In the genomic region with DNA sequence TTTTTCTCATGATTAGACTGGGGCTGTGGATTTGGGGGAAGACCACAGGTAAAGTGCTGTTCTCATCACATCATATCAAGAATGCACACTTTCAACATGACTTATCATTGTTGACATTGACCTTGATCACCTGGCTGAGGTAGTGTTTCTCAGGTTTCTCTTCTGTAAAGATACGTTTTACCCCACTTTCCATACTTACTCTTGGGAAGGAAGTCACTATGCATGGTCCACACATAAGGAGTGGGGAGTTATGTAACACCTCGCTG, we compare ENCODE assay signal across 23 cellular contexts. TPM values are rescaled to one million over a fixed set of nuclear protein-coding genes. Genes with fewer than 3 reads are reported as not detected.
A peak's percentile ranks its signal among the peaks of the same experiment; 100 is the strongest.
DNase-seq lines count a peak whose midpoint lies in the region; ATAC-seq, FAIRE-seq and TF ChIP-seq lines count a peak whose summit lies in the region.
"Had no signal": no experiment of that assay in that cellular context is flagged by ENCODE, and none has a peak within 500 bp of the region (broad histone marks: within the 10 kb centered on the region; RNA-seq: fewer than 3 reads in every experiment).

No MANE protein-coding gene starts in this region.

- peaks cover 18% of the 10 kb centered on the region for H3K36me3 ChIP-seq in CD4-positive, CD25-positive, alpha-beta regulatory T cell (ENCODE audit: control insufficient read depth, insufficient read depth, low read length)
- H3K36me3 ChIP-seq in CD8-positive, alpha-beta T cell (ENCODE audit: insufficient read depth, low read length), result no peaks in the 10 kb centered on the region
- H3K36me3 ChIP-seq in kidney (ENCODE audit: control insufficient read depth in 1 of 2, insufficient read depth in 2 of 2, low read length in 2 of 2), result peaks cover 4 to 5% of the 10 kb centered on the region in 2 donors
- H3K36me3 ChIP-seq: neutrophil had no signal

- H3K27me3 ChIP-seq in CD4-positive, CD25-positive, alpha-beta regulatory T cell (ENCODE audit: control insufficient read depth, insufficient read depth, low read length), result no peaks in the 10 kb centered on the region
- H3K27me3 ChIP-seq in CD8-positive, alpha-beta T cell (ENCODE audit: insufficient read depth, low read length), result no peaks in the 10 kb centered on the region
- H3K27me3 ChIP-seq: neutrophil had no signal

- H3K27ac Mint-ChIP-seq in CD4-positive, CD25-positive, alpha-beta regulatory T cell, result peak overlapping the region in 1 of 3 donors; percentile 24
- peak overlapping the region; percentile 66 for H3K27ac Mint-ChIP-seq in CD8-positive, alpha-beta T cell
- peak overlapping the region; percentile 93 for H3K27ac Mint-ChIP-seq in T-helper 17 cell
- peak overlapping the region; percentile 72 for H3K27ac Mint-ChIP-seq in endothelial cell (ENCODE audit: unreplicated experiment)
- H3K27ac Mint-ChIP-seq: endodermal cell had no signal

- H3K4me3 Mint-ChIP-seq in CD4-positive, CD25-positive, alpha-beta regulatory T cell, result peak overlapping the region; percentile 8 to 70 (median 40)
- H3K4me3 Mint-ChIP-seq in CD8-positive, alpha-beta T cell, result peak overlapping the region; percentile 58
- H3K4me3 Mint-ChIP-seq in T-helper 17 cell (peak overlapping the region; percentile 66), endothelial cell (ENCODE audit: unreplicated experiment) (no peak overlapping the region)
- H3K4me3 Mint-ChIP-seq: endodermal cell had no signal

- CTCF ChIA-PET in CD8-positive, alpha-beta T cell (lab: Charles Lee), result interaction anchor here (0.9 to 1.0 kb wide), 2 partner anchors 107 to 109 kb away, joined by 4 read pairs; no protein-coding TSS in a partner anchor

- peaks cover 63 to 93% (median 74%) of the 10 kb centered on the region in 4 donors for H3K4me1 Mint-ChIP-seq in CD4-positive, CD25-positive, alpha-beta regulatory T cell
- peaks cover 80% of the 10 kb centered on the region for H3K4me1 Mint-ChIP-seq in CD8-positive, alpha-beta T cell (ENCODE audit: low read depth)
- H3K4me1 Mint-ChIP-seq in T-helper 17 cell (peaks cover 54% of the 10 kb centered on the region), endothelial cell (ENCODE audit: unreplicated experiment) (peaks cover 17% of the 10 kb centered on the region)

- no peak for ATAC-seq in CD4-positive, CD25-positive, alpha-beta regulatory T cell (ENCODE audit: low read depth in 2 of 2)
- no peak for ATAC-seq in CD8-positive, alpha-beta T cell
- ATAC-seq in T-helper 17 cell (no peak), GM19452 (IDR thresholded peaks at IDR 0.05; ENCODE audit: unreplicated experiment) (no peak)
- ATAC-seq: mucosa of descending colon, SK-N-SH treated with all-trans-retinoic acid at 6 μM for 48 hours had no signal

- no peak overlapping the region for H3K27ac ChIP-seq in CD4-positive, CD25-positive, alpha-beta regulatory T cell (ENCODE audit: insufficient read depth, low read length, poor library complexity, severe bottlenecking)
- H3K27ac ChIP-seq in CD8-positive, alpha-beta T cell (ENCODE audit: low read depth, low read length), result no peak overlapping the region
- no peak overlapping the region for H3K27ac ChIP-seq in kidney (ENCODE audit: low read depth in 2 of 2, low read length in 2 of 2)
- H3K27ac ChIP-seq: neutrophil had no signal

- POLR2A ChIA-PET in CD8-positive, alpha-beta T cell (lab: Charles Lee), result interaction anchor here (0.9 kb wide), 1 partner anchor 25 kb away, joined by 3 read pairs; no protein-coding TSS in a partner anchor

- H3K4me3 ChIP-seq in CD4-positive, CD25-positive, alpha-beta regulatory T cell (ENCODE audit: low read depth, low read length), result peak overlapping the region; percentile 52
- no peak overlapping the region for H3K4me3 ChIP-seq in CD8-positive, alpha-beta T cell (ENCODE audit: low read depth, low read length)
- H3K4me3 ChIP-seq in kidney (ENCODE audit: low read length in 2 of 2), result no peak overlapping the region
- H3K4me3 ChIP-seq: mucosa of descending colon, smooth muscle cell had no signal

- FAIRE-seq in kidney (lab: Jason Lieb, UNC), result no peak

- intact Hi-C loops in CD8-positive, alpha-beta T cell (cut with DNase I, micrococcal nuclease), result loop anchor here in 1 of 2 experiments (10.0 kb wide), 1 partner anchor 886 kb away; no protein-coding TSS in a partner anchor
- intact Hi-C loops in kidney (cut with DNase I), result no loop called here

- peak in 1 of 3 donors; percentile 13 for DNase-seq in CD4-positive, CD25-positive, alpha-beta regulatory T cell
- DNase-seq in CD8-positive, alpha-beta T cell, result no peak
- DNase-seq in T-helper 17 cell (no peak), endothelial cell (ENCODE audit: low spot score) (no peak), SW480 (ENCODE audit: low spot score) (no peak), kidney (no peak)
- DNase-seq in effector CD8-positive, alpha-beta T cell (lab: John Stamatoyannopoulos, UW), result no peak
- DNase-seq: activated CD4-positive, CD25-positive, alpha-beta regulatory T cell treated with anti-CD3 and anti-CD28 coated beads, Interleukin-2, amount 50 U/mL, for 72 hours; activated CD8-positive, alpha-beta memory T cell treated with anti-CD3 and anti-CD28 coated beads, Interleukin-2, amount 50 U/mL, for 48 hours; COR-L47; DND-41; endodermal cell; glutamatergic neuron; mucosa of descending colon; NCI-H1417; NCI-H446 treated with DMSO at 0.1 percent for 48 hours; stimulated activated CD4-positive, alpha-beta T cell treated with anti-CD3 and anti-CD28 coated beads, Interleukin-4, amount 100 ng/mL, for 24 hours; T1000 had no signal

- H3K9me3 Mint-ChIP-seq in CD4-positive, CD25-positive, alpha-beta regulatory T cell, result no peaks in the 10 kb centered on the region
- no peaks in the 10 kb centered on the region for H3K9me3 Mint-ChIP-seq in CD8-positive, alpha-beta T cell
- H3K9me3 Mint-ChIP-seq in endothelial cell (ENCODE audit: unreplicated experiment), result no peaks in the 10 kb centered on the region
- H3K9me3 Mint-ChIP-seq: endodermal cell had no signal

- H3K4me1 ChIP-seq in CD4-positive, CD25-positive, alpha-beta regulatory T cell (ENCODE audit: control insufficient read depth, insufficient read depth, low read length, poor library complexity, severe bottlenecking), result peaks cover 76% of the 10 kb centered on the region
- peaks cover 71% of the 10 kb centered on the region for H3K4me1 ChIP-seq in CD8-positive, alpha-beta T cell (ENCODE audit: insufficient read depth, low read length)
- H3K4me1 ChIP-seq in kidney (ENCODE audit: control insufficient read depth in 1 of 2, insufficient read depth in 1 of 2, low read depth in 1 of 2, low read length in 2 of 2), result peaks cover 4 to 12% of the 10 kb centered on the region in 2 donors

- no peaks in the 10 kb centered on the region for H3K27me3 Mint-ChIP-seq in CD4-positive, CD25-positive, alpha-beta regulatory T cell
- no peaks in the 10 kb centered on the region for H3K27me3 Mint-ChIP-seq in CD8-positive, alpha-beta T cell (ENCODE audit: low read depth)
- H3K27me3 Mint-ChIP-seq in T-helper 17 cell (no peaks in the 10 kb centered on the region), endothelial cell (ENCODE audit: unreplicated experiment) (no peaks in the 10 kb centered on the region)
- H3K27me3 Mint-ChIP-seq: brain had no signal

- H3K9me3 ChIP-seq in CD4-positive, CD25-positive, alpha-beta regulatory T cell (ENCODE audit: control insufficient read depth in 2 of 2, low read length in 2 of 2), result no peaks in the 10 kb centered on the region
- H3K9me3 ChIP-seq in CD8-positive, alpha-beta T cell (ENCODE audit: low read length), result no peaks in the 10 kb centered on the region
- H3K9me3 ChIP-seq in T-helper 17 cell (ENCODE audit: control insufficient read depth, low read length, poor library complexity, severe bottlenecking) (no peaks in the 10 kb centered on the region), kidney (ENCODE audit: control insufficient read depth in 1 of 2, low read length in 2 of 2) (no peaks in the 10 kb centered on the region)
- H3K9me3 ChIP-seq: mucosa of descending colon, neutrophil had no signal

- H3K36me3 Mint-ChIP-seq in CD4-positive, CD25-positive, alpha-beta regulatory T cell, result peaks cover 20% of the 10 kb centered on the region
- H3K36me3 Mint-ChIP-seq in CD8-positive, alpha-beta T cell, result peaks cover 65% of the 10 kb centered on the region
- H3K36me3 Mint-ChIP-seq in T-helper 17 cell (ENCODE audit: low read depth) (no peaks in the 10 kb centered on the region), endothelial cell (ENCODE audit: low read depth, unreplicated experiment) (peaks cover 3% of the 10 kb centered on the region)

- H3K9ac ChIP-seq in kidney (ENCODE audit: low read length in 2 of 2), result no peak overlapping the region

- TF ChIP-seq CTCF in CD8-positive, alpha-beta T cell (IDR thresholded peaks at IDR 0.05), result no peak
- no peak for TF ChIP-seq CTCF in endothelial cell (IDR thresholded peaks at IDR 0.05; ENCODE audit: unreplicated experiment)
- TF ChIP-seq CTCF in kidney (IDR thresholded peaks at IDR 0.05; ENCODE audit: borderline replicate concordance, extremely low read depth, insufficient read depth), result no peak

RNA-seq across cellular contexts. Expression of a gene that starts 9.8 kb away (rescaled TPM):
- total RNA-seq in CD4-positive, CD25-positive, alpha-beta regulatory T cell, result 109 TPM
- polyA plus RNA-seq in CD4-positive, CD25-positive, alpha-beta regulatory T cell, result 10 to 100 TPM; 68.2 to 89.3 (median 78.6) TPM
- total RNA-seq in CD8-positive, alpha-beta T cell, result 100 to 1,000 TPM; 156 to 167 TPM
- total RNA-seq in T-helper 17 cell, result 10 to 100 TPM; 89.6 to 92.9 TPM
- 34.8 TPM for total RNA-seq in endothelial cell (ENCODE audit: unreplicated experiment)
- total RNA-seq in kidney, result 107 TPM
- 92.8 TPM for polyA plus RNA-seq in kidney (ENCODE audit: insufficient read depth, low read depth, low replicate concordance)
